11 cellular contexts compared by ENCODE assay signal in genomic region chr3:135929670-135930069, GRCh38. TPM values are rescaled to one million over a fixed set of nuclear protein-coding genes. Genes with fewer than 3 reads are reported as not detected.
A peak's percentile ranks its signal among the peaks of the same experiment; 100 is the strongest.
DNase-seq lines count a peak whose midpoint lies in the region; ATAC-seq and TF ChIP-seq lines count a peak whose summit lies in the region.
"Had no signal": no experiment of that assay in that cellular context is flagged by ENCODE, and none has a peak within 500 bp of the region (broad histone marks: within the 10 kb centered on the region; RNA-seq: fewer than 3 reads in every experiment).

No MANE protein-coding gene starts in this region.

- in situ Hi-C loops in G401 (cut with HindIII; ENCODE audit: low sequenced_read_pairs): no loop called here

- no peaks in the 10 kb centered on the region for H3K27me3 ChIP-seq in heart left ventricle
- H3K27me3 ChIP-seq: BLaER1 treated with 17β-estradiol and CSF1 and Interleukin-3, amounts not matched to agents 10 nM and 100 nM had no signal

- TF ChIP-seq POLR2A in heart left ventricle (IDR thresholded peaks at IDR 0.05): no peak

- DNase-seq in G401 (ENCODE audit: low spot score) (peak; percentile 33), astrocyte of the hippocampus (ENCODE audit: low read depth, low spot score) (peak; percentile 40), heart left ventricle (peak in 3 of 5 donors; percentile 37 to 56 (median 54)), sciatic nerve (ENCODE audit: low spot score) (no peak), NCI-H1048 (lab: John Stamatoyannopoulos, UW) (no peak), NAMALWA (ENCODE audit: low spot score) (no peak)
- no peak for DNase-seq in activated T-cell treated with anti-CD3 and anti-CD28 coated beads, Interleukin-2, amount 50 U/mL, for 48 hours
- DNase-seq: activated CD4-positive, alpha-beta memory T cell treated with anti-CD3 and anti-CD28 coated beads for 36 hours had no signal

- no peaks in the 10 kb centered on the region for H3K9me3 ChIP-seq in heart left ventricle

- intact Hi-C loops in heart left ventricle (cut with DNase I): no loop called here
- intact Hi-C loops in sciatic nerve (cut with DNase I): no loop called here

- WGBS in heart left ventricle, 4 donors: 22 to 26% (median 24%) methylated on average over 1 of the region's 1 CpG

- no peaks in the 10 kb centered on the region for H3K36me3 ChIP-seq in heart left ventricle
- H3K36me3 ChIP-seq: BLaER1 treated with 17β-estradiol and CSF1 and Interleukin-3, amounts not matched to agents 10 nM and 100 nM had no signal

- peak; percentile 64 to 84 (median 76) for ATAC-seq in heart left ventricle
- ATAC-seq in sciatic nerve: peak; percentile 92
- no peak for ATAC-seq in GM18511 (IDR thresholded peaks at IDR 0.05; ENCODE audit: unreplicated experiment)

- peaks cover 0 to 17% (median 7%) of the 10 kb centered on the region in 12 donors for H3K4me1 ChIP-seq in heart left ventricle
- H3K4me1 ChIP-seq: BLaER1 treated with 17β-estradiol and CSF1 and Interleukin-3, amounts not matched to agents 10 nM and 100 nM had no signal

- peak in 4 of 12 donors; percentile 4 to 17 (median 6) for TF ChIP-seq CTCF in heart left ventricle (IDR thresholded peaks at IDR 0.05)

- H3K27ac ChIP-seq in heart left ventricle: peak overlapping the region in 3 of 12 donors; percentile 19 to 29 (median 19)
- H3K27ac ChIP-seq: BLaER1 treated with 17β-estradiol and CSF1 and Interleukin-3, amounts not matched to agents 10 nM and 100 nM had no signal

- H3K4me3 ChIP-seq in heart left ventricle: no peak overlapping the region
- H3K4me3 ChIP-seq: BLaER1 treated with 17β-estradiol and CSF1 and Interleukin-3, amounts not matched to agents 10 nM and 100 nM had no signal

RNA-seq across cellular contexts. Expression of gene PPP2R3A, which starts 35.9 kb away (rescaled TPM):
- 0.88 and 3.6 TPM in 2 replicates for total RNA-seq in G401 (2014; rRNA removed; shearing (Covaris generic))
- total RNA-seq in heart left ventricle: 100 to 1,000 TPM in 4 of 9 donors, 10 to 100 TPM in 5; 46.8 to 136 (median 95.5) TPM
- polyA plus RNA-seq in heart left ventricle: 10 to 100 TPM; 10.4 to 20.2 TPM
- 15.2 TPM for total RNA-seq in sciatic nerve
- total RNA-seq: T-helper 1 cell treated with Interleukin-12 subunit alpha and Interleukin-12 subunit beta and Interleukin-4 antibody, amounts not matched to agents 30 ng/mL and 1 ng/mL, for 36 hours had no signal

Comparison
In these comparisons a context has a peak if more than half of its experiments do, and no peak if none do; other contexts are left out.
1. DNase-seq: peak in G401 (single experiment), astrocyte of the hippocampus (single experiment) and heart left ventricle (3 of 5); none in sciatic nerve (single experiment), NCI-H1048 (single experiment), activated T-cell treated with anti-CD3 and anti-CD28 coated beads, Interleukin-2, amount 50 U/mL, for 48 hours (0 of 2) and NAMALWA (single experiment).